8 cellular contexts compared by ENCODE assay signal in genomic region chr1:12620142-12620865, GRCh38. TPM values are rescaled to one million over a fixed set of nuclear protein-coding genes. Genes with fewer than 3 reads are reported as not detected.
A peak's percentile ranks its signal among the peaks of the same experiment; 100 is the strongest.
DNase-seq lines count a peak whose midpoint lies in the region; ATAC-seq, FAIRE-seq and TF ChIP-seq lines count a peak whose summit lies in the region.

No MANE protein-coding gene starts in this region.

- TF ChIP-seq POLR2A in A549 (IDR thresholded peaks at IDR 0.05; ENCODE audit: low read length) = no peak
- TF ChIP-seq POLR2A in upper lobe of left lung (IDR thresholded peaks at IDR 0.05) = no peak

- TF ChIP-seq CTCF in A549 (IDR thresholded peaks at IDR 0.05) = no peak; the same call in 1 of the 3 replicates
- no peak for TF ChIP-seq CTCF in kidney (IDR thresholded peaks at IDR 0.05; ENCODE audit: borderline replicate concordance, extremely low read depth, insufficient read depth)
- no peak for TF ChIP-seq CTCF in upper lobe of left lung (IDR thresholded peaks at IDR 0.05)
- no peak for TF ChIP-seq CTCF in D721Med (IDR thresholded peaks at IDR 0.05; ENCODE audit: insufficient read depth, missing control alignments)
- TF ChIP-seq CTCF in WERI-Rb-1 (IDR thresholded peaks at IDR 0.05; ENCODE audit: low read depth, low read length) = no peak

- H3K4me1 ChIP-seq in A549 (peaks cover 22% of the 10 kb centered on the region), kidney (ENCODE audit: control insufficient read depth in 1 of 2, insufficient read depth in 1 of 2, low read depth in 1 of 2, low read length in 2 of 2) (peaks cover 19 to 34% of the 10 kb centered on the region in 2 donors), upper lobe of left lung (peaks cover 26 to 45% (median 40%) of the 10 kb centered on the region in 4 donors)

- peak overlapping the region; percentile 93 for H3K4me2 ChIP-seq in A549

- H3K4me3 ChIP-seq in A549 (peak overlapping the region; percentile 93), kidney (ENCODE audit: low read length in 2 of 2) (peak overlapping the region; percentile 7 to 95), upper lobe of left lung (peak overlapping the region in 2 of 4 donors; percentile 74 to 75), WERI-Rb-1 (ENCODE audit: low read depth, low read length) (no peak overlapping the region)

- no peak for DNase-seq in A549 (ENCODE audit: low read depth in 1 of 2, low spot score in 1 of 2)
- peak; percentile 51 for DNase-seq in H4 (ENCODE audit: low spot score)
- DNase-seq in activated CD4-positive, alpha-beta T cell treated with anti-CD3 and anti-CD28 coated beads, Interleukin-2, amount 50 U/mL, for 48 hours = peak; percentile 43 to 52
- no peak for DNase-seq in kidney
- DNase-seq in upper lobe of left lung = no peak
- no peak for DNase-seq in D721Med (ENCODE audit: insufficient read length, low spot score)
- DNase-seq in WERI-Rb-1 = no peak
- no peak for DNase-seq in ecto neural progenitor cell (ENCODE audit: low spot score)

- TF ChIP-seq RAD21 in A549 (conservative IDR thresholded peaks at IDR 0.05 in 1 of 2, IDR thresholded peaks at IDR 0.05 in 1 of 2) = no peak

- FAIRE-seq in A549 (lab: Jason Lieb, UNC) = no peak
- FAIRE-seq in kidney (lab: Jason Lieb, UNC) = no peak
- FAIRE-seq in D721Med (lab: Jason Lieb, UNC) = no peak

- H3K27ac ChIP-seq in A549 = peak overlapping the region; percentile 99 to 100
- peak overlapping the region; percentile 27 to 35 for H3K27ac ChIP-seq in kidney (ENCODE audit: low read depth in 2 of 2, low read length in 2 of 2)
- peak overlapping the region in 2 of 4 donors; percentile 95 to 99 for H3K27ac ChIP-seq in upper lobe of left lung
- no peak overlapping the region for H3K27ac ChIP-seq in WERI-Rb-1

- CTCF ChIA-PET in A549 (lab: Yijun Ruan, JAX) = interaction anchor here (0.6 to 8.0 kb wide), 19 partner anchors 9 to 348 kb away, joined by 3 to 60 read pairs (median 3); no protein-coding TSS in a partner anchor

- WGBS in A549 (ENCODE audit: missing lambda C conversion rate) = 42% methylated on average over 5 of the region's 10 CpGs
- 48 to 56% methylated on average over 10 of the region's 10 CpGs for WGBS in upper lobe of left lung, 2 donors

- ATAC-seq in A549 (no peak), upper lobe of left lung (ENCODE audit: low FRiP score in 2 of 2) (no peak)

- TF ChIP-seq EP300 in A549 (IDR thresholded peaks at IDR 0.05) (no peak), upper lobe of left lung (IDR thresholded peaks at IDR 0.05) (no peak)

- peak overlapping the region in 1 of 2 donors; percentile 74 for H3K9ac ChIP-seq in kidney (ENCODE audit: low read length in 2 of 2)

- H3K9me3 ChIP-seq in A549 (no peaks in the 10 kb centered on the region), kidney (ENCODE audit: control insufficient read depth in 1 of 2, low read length in 2 of 2) (no peaks in the 10 kb centered on the region), upper lobe of left lung (no peaks in the 10 kb centered on the region), WERI-Rb-1 (ENCODE audit: severe bottlenecking) (no peaks in the 10 kb centered on the region)

- POLR2A ChIA-PET in A549 (lab: Yijun Ruan, JAX) = interaction anchor here (1.3 to 7.2 kb wide), 6 partner anchors 9 to 239 kb away, joined by 5 to 209 read pairs (median 24); no protein-coding TSS in a partner anchor

- H3K36me3 ChIP-seq in kidney (ENCODE audit: control insufficient read depth in 1 of 2, insufficient read depth in 2 of 2, low read length in 2 of 2) = no peaks in the 10 kb centered on the region
- no peaks in the 10 kb centered on the region for H3K36me3 ChIP-seq in upper lobe of left lung
- H3K36me3 ChIP-seq in WERI-Rb-1 = no peaks in the 10 kb centered on the region

- intact Hi-C loops in kidney (cut with DNase I) = no loop called here

- no peaks in the 10 kb centered on the region for H3K27me3 ChIP-seq in upper lobe of left lung
- peaks cover 84% of the 10 kb centered on the region for H3K27me3 ChIP-seq in WERI-Rb-1 (ENCODE audit: insufficient read depth, low read depth, severe bottlenecking)

TF ChIP-seq in A549, 52 proteins besides CTCF, POLR2A, EP300 and RAD21:
- no peak for TF ChIP-seq HEYL (CRISPR knock-in tag; IDR thresholded peaks at IDR 0.05)
- TF ChIP-seq CEBPB (IDR thresholded peaks at IDR 0.05) = no peak
- TF ChIP-seq MAX (IDR thresholded peaks at IDR 0.05) = no peak
- no peak for TF ChIP-seq NPAS2 (CRISPR knock-in tag; IDR thresholded peaks at IDR 0.05; ENCODE audit: borderline replicate concordance)
- TF ChIP-seq MAFK (IDR thresholded peaks at IDR 0.05; ENCODE audit: partially characterized antibody) = no peak
- TF ChIP-seq NR3C1 (IDR thresholded peaks at IDR 0.05) = no peak
- no peak for TF ChIP-seq CHD2 (IDR thresholded peaks at IDR 0.05; ENCODE audit: low read length, partially characterized antibody)
- TF ChIP-seq, protein P1, sequence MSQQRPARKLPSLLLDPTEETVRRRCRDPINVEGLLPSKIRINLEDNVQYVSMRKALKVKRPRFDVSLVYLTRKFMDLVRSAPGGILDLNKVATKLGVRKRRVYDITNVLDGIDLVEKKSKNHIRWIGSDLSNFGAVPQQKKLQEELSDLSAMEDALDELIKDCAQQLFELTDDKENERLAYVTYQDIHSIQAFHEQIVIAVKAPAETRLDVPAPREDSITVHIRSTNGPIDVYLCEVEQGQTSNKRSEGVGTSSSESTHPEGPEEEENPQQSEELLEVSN (IDR thresholded peaks at IDR 0.05; ENCODE audit: borderline replicate concordance, low read depth) = no peak
- no peak for TF ChIP-seq NFE2L2 (conservative IDR thresholded peaks at IDR 0.05; ENCODE audit: low read length)
- TF ChIP-seq PHF8 (IDR thresholded peaks at IDR 0.05; ENCODE audit: borderline replicate concordance, low read depth) = no peak
- no peak for TF ChIP-seq JUNB (IDR thresholded peaks at IDR 0.05)
- TF ChIP-seq FOSL2 (IDR thresholded peaks at IDR 0.05) = no peak
- no peak for TF ChIP-seq FOSL2 (CRISPR knock-in tag; IDR thresholded peaks at IDR 0.05)
- no peak for TF ChIP-seq FOSB (CRISPR knock-in tag; IDR thresholded peaks at IDR 0.05)
- TF ChIP-seq, protein P2, sequence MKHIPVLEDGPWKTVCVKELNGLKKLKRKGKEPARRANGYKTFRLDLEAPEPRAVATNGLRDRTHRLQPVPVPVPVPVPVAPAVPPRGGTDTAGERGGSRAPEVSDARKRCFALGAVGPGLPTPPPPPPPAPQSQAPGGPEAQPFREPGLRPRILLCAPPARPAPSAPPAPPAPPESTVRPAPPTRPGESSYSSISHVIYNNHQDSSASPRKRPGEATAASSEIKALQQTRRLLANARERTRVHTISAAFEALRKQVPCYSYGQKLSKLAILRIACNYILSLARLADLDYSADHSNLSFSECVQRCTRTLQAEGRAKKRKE (CRISPR knock-in tag; IDR thresholded peaks at IDR 0.05; ENCODE audit: low read depth) = no peak
- TF ChIP-seq ZNF302 (CRISPR knock-in tag; IDR thresholded peaks at IDR 0.05) = no peak

RNA-seq across cellular contexts. Expression of gene DHRS3, which starts 2.3 kb away (rescaled TPM):
- 79.7 and 89.1 TPM in 2 replicates for polyA plus RNA-seq in A549 (2011; rRNA removed)
- polyA plus RNA-seq in A549 (2012; cell fraction: cytosol; rRNA removed) = 64.4 and 78.4 TPM in 2 replicates
- polyA plus RNA-seq in A549 (2012; cell fraction: nucleus; rRNA removed) = 119 and 124 TPM in 2 replicates
- 56.9 to 78.9 TPM (median 62.7 TPM) in 3 replicates for polyA plus RNA-seq in A549 (2017; fragmentation: RNase III; extraction: RNeasy Plus Mini Kit Qiagen cat#74134 plus additional on column Dnase treatment)
- 320 and 332 TPM in 2 replicates for polyA minus RNA-seq in A549 (2011; rRNA and poly(A)+ RNA removed)
- 38.1 and 43.1 TPM in 2 replicates for total RNA-seq in H4 (2014; rRNA removed; shearing (Covaris generic))
- 44.8 TPM for total RNA-seq in kidney
- polyA plus RNA-seq in kidney (ENCODE audit: insufficient read depth, low read depth, low replicate concordance) = 97.1 TPM
- total RNA-seq in upper lobe of left lung = 100 to 1,000 TPM in 4 of 6 donors, 10 to 100 TPM in 2; 84.9 to 154 (median 119) TPM

RNA-seq across cellular contexts. Expression of gene AADACL4, which starts 23.6 kb away (rescaled TPM):
- not detected in 2 replicates for polyA plus RNA-seq in A549 (2011; rRNA removed)
- not detected in 2 replicates for polyA plus RNA-seq in A549 (2012; cell fraction: cytosol; rRNA removed)
- polyA plus RNA-seq in A549 (2012; cell fraction: nucleus; rRNA removed) = not detected in 2 replicates
- not detected in 3 replicates for polyA plus RNA-seq in A549 (2017; fragmentation: RNase III; extraction: RNeasy Plus Mini Kit Qiagen cat#74134 plus additional on column Dnase treatment)
- not detected in 2 replicates for polyA minus RNA-seq in A549 (2011; rRNA and poly(A)+ RNA removed)
- not detected in 2 replicates for total RNA-seq in H4 (2014; rRNA removed; shearing (Covaris generic))
- 0.16 TPM for total RNA-seq in kidney
- 0.58 TPM for polyA plus RNA-seq in kidney (ENCODE audit: insufficient read depth, low read depth, low replicate concordance)
- not detected for total RNA-seq in upper lobe of left lung

Comparison
In these comparisons a context has a peak if more than half of its experiments do, and no peak if none do; other contexts are left out.
1. DNase-seq: peak in H4 (single experiment) and activated CD4-positive, alpha-beta T cell treated with anti-CD3 and anti-CD28 coated beads, Interleukin-2, amount 50 U/mL, for 48 hours (2 of 2); none in A549 (0 of 2), kidney (single experiment), upper lobe of left lung (0 of 2), D721Med (single experiment), WERI-Rb-1 (single experiment) and ecto neural progenitor cell (single experiment).